In the genomic region with DNA sequence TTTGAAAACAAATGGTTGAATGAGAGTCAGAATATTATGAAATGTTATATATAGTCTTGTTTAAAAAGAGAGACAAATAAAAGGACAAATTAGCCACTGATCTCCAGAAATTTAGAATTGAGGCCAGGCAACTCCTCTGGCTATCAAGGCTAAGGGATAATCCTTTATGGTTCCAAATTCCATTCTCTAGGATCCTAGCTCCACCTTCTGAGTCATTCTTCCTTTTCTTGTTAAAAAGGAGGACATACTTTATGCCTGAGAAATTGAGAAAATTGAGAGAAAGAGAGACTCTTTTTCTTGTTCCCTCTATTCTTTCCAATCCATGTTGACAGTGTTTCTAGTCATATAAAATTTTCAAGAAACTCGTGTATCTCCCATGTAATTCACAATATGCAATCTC, we compare ENCODE assay signal across 20 cellular contexts.
"Had no signal": no experiment of that assay in that cellular context is flagged by ENCODE, and none has a peak within 500 bp of the region (broad histone marks: within the 10 kb centered on the region; RNA-seq: fewer than 3 reads in every experiment).

No MANE protein-coding gene starts in this region.

- H3K27me3 ChIP-seq: esophagus squamous epithelium, left lung, ovary, right atrium auricular region, sigmoid colon, testis, tibial nerve, upper lobe of right lung had no signal

- ATAC-seq: effector memory CD8-positive, alpha-beta T cell; left lung; lower lobe of right lung; natural killer cell; stimulated activated naive B cell treated with anti-CD40 and anti-IgM and Interleukin-4, amounts not matched to agents 10 μg/mL and 1 μg/mL and 100 μg/mL, for 72 hours; stimulated activated naive CD8-positive, alpha-beta T cell treated with anti-CD3 and anti-CD28 coated beads, Interleukin-15, amount 100 ng/mL, for 72 hours; upper lobe of right lung had no signal

- H3K36me3 ChIP-seq: esophagus squamous epithelium, left lung, lower lobe of right lung, ovary, right atrium auricular region, sigmoid colon, tibial nerve, upper lobe of right lung had no signal

- H3K27ac ChIP-seq: epithelial cell of prostate, esophagus squamous epithelium, left lung, lower lobe of right lung, ovary, right atrium auricular region, sigmoid colon, skin epidermis, testis, tibial nerve, upper lobe of right lung had no signal

- DNase-seq: effector memory CD8-positive, alpha-beta T cell; esophagus squamous epithelium; foreskin fibroblast; immature natural killer cell; left lung; lower lobe of right lung; natural killer cell; nucleus accumbens; ovary; sigmoid colon; stimulated activated CD4-positive, alpha-beta T cell treated with anti-CD3 and anti-CD28 coated beads, Interleukin-2, amount 100 ng/mL, for 24 hours; stimulated activated CD4-positive, alpha-beta T cell treated with anti-CD3 and anti-CD28 coated beads, Interleukin-4, amount 100 ng/mL, for 4 hours; stimulated activated naive B cell treated with anti-CD40 and anti-IgM and Interleukin-4, amounts not matched to agents 10 μg/mL and 1 μg/mL and 100 μg/mL, for 72 hours; stimulated activated naive CD8-positive, alpha-beta T cell treated with anti-CD3 and anti-CD28 coated beads, Interleukin-15, amount 100 ng/mL, for 72 hours; testis; upper lobe of right lung had no signal

- H3K4me3 ChIP-seq: esophagus squamous epithelium, left lung, lower lobe of right lung, ovary, right atrium auricular region, sigmoid colon, skin epidermis, tibial nerve, upper lobe of right lung had no signal
